ENCODE assay signal across 8 cellular contexts in genomic region chr15:26082833-26083174, GRCh38.
DNase-seq lines count a peak whose midpoint lies in the region; ATAC-seq and TF ChIP-seq lines count a peak whose summit lies in the region.

No MANE protein-coding gene starts in this region.

- DNase-seq in activated naive CD4-positive, alpha-beta T cell treated with anti-CD3 and anti-CD28 coated beads for 36 hours: no peak
- no peak for DNase-seq in activated naive CD4-positive, alpha-beta T cell treated with Interleukin-2 at 50 U/mL for 16 hours
- peak; percentile 50 for DNase-seq in RPMI7951 (ENCODE audit: low read depth)
- no peak for DNase-seq in neural progenitor cell (ENCODE audit: low spot score)
- no peak for DNase-seq in COLO829 (ENCODE audit: low spot score)
- no peak for DNase-seq in UCSD-AML1 (lab: John Stamatoyannopoulos, UW; ENCODE audit: unreplicated experiment)

- CTCF ChIA-PET in activated naive CD4-positive, alpha-beta T cell treated with anti-CD3 and anti-CD28 coated beads for 36 hours (lab: Charles Lee): no interaction called here

- H4K20me1 ChIP-seq in neural progenitor cell (ENCODE audit: low read depth): no peaks in the 10 kb centered on the region

- H3K79me2 ChIP-seq in neural progenitor cell (ENCODE audit: low read depth): no peaks in the 10 kb centered on the region

- no peaks in the 10 kb centered on the region for H3K36me3 ChIP-seq in esophagus (ENCODE audit: control insufficient read depth in 2 of 2, insufficient read depth in 2 of 2, low read length in 1 of 2)
- H3K36me3 ChIP-seq in neural progenitor cell: no peaks in the 10 kb centered on the region

- H3K4me2 ChIP-seq in neural progenitor cell: peak overlapping the region; percentile 83

- H3K27me3 Mint-ChIP-seq in activated naive CD4-positive, alpha-beta T cell treated with anti-CD3 and anti-CD28 coated beads for 36 hours (ENCODE audit: low read depth): peaks cover 2% of the 10 kb centered on the region
- peaks cover 25% of the 10 kb centered on the region for H3K27me3 Mint-ChIP-seq in neural progenitor cell (ENCODE audit: insufficient read depth, low read depth)

- H3K4me1 ChIP-seq in esophagus (ENCODE audit: control insufficient read depth in 2 of 2, insufficient read depth in 2 of 2, low read length in 1 of 2): no peaks in the 10 kb centered on the region
- H3K4me1 ChIP-seq in neural progenitor cell: peaks cover 24% of the 10 kb centered on the region

- intact Hi-C loops in activated naive CD4-positive, alpha-beta T cell treated with anti-CD3 and anti-CD28 coated beads for 36 hours (cut with micrococcal nuclease): loop anchor here (1.0 to 5.0 kb wide), 7 partner anchors 10 to 1128 kb away; partner anchors contain the start of genes SNRPN, SNURF and UBE3A

- H3K9ac ChIP-seq in neural progenitor cell: no peak overlapping the region

- H3K9me3 Mint-ChIP-seq in activated naive CD4-positive, alpha-beta T cell treated with anti-CD3 and anti-CD28 coated beads for 36 hours: no peaks in the 10 kb centered on the region
- H3K9me3 Mint-ChIP-seq in neural progenitor cell: peaks cover 7% of the 10 kb centered on the region

- no peak for ATAC-seq in GM21825 (IDR thresholded peaks at IDR 0.05; ENCODE audit: unreplicated experiment)

- H3K27ac ChIP-seq in esophagus (ENCODE audit: low read depth in 2 of 2, low read length in 1 of 2) (peak overlapping the region; percentile 97 to 98), neural progenitor cell (no peak overlapping the region)

- peak overlapping the region; percentile 92 for H3K27ac Mint-ChIP-seq in activated naive CD4-positive, alpha-beta T cell treated with anti-CD3 and anti-CD28 coated beads for 36 hours
- peak overlapping the region; percentile 97 for H3K27ac Mint-ChIP-seq in neural progenitor cell

- H3K4me3 ChIP-seq in esophagus (ENCODE audit: low read depth in 1 of 2, low read length in 2 of 2) (peak overlapping the region; percentile 83 to 86), neural progenitor cell (peak overlapping the region; percentile 57)

- WGBS in esophagus, 2 donors: 4 to 5% methylated on average over 10 of the region's 10 CpGs

- no peak for TF ChIP-seq CTCF in neural progenitor cell (IDR thresholded peaks at IDR 0.05)

- H3F3A ChIP-seq in neural progenitor cell (ENCODE audit: low read depth): peaks cover 6% of the 10 kb centered on the region

- H3K36me3 Mint-ChIP-seq in activated naive CD4-positive, alpha-beta T cell treated with anti-CD3 and anti-CD28 coated beads for 36 hours (ENCODE audit: low read depth): peaks cover 3% of the 10 kb centered on the region
- H3K36me3 Mint-ChIP-seq in neural progenitor cell: peaks cover 2% of the 10 kb centered on the region

- peaks cover 29% of the 10 kb centered on the region for H3K4me1 Mint-ChIP-seq in activated naive CD4-positive, alpha-beta T cell treated with anti-CD3 and anti-CD28 coated beads for 36 hours (ENCODE audit: low read depth)
- H3K4me1 Mint-ChIP-seq in neural progenitor cell: peaks cover 33% of the 10 kb centered on the region

- H3K4me3 Mint-ChIP-seq in activated naive CD4-positive, alpha-beta T cell treated with anti-CD3 and anti-CD28 coated beads for 36 hours: peak overlapping the region; percentile 83
- peak overlapping the region; percentile 87 for H3K4me3 Mint-ChIP-seq in neural progenitor cell

- H2AFZ ChIP-seq in neural progenitor cell (replicated peaks): peak overlapping the region; percentile 81

- no peaks in the 10 kb centered on the region for H3K9me3 ChIP-seq in esophagus (ENCODE audit: control insufficient read depth in 2 of 2, insufficient read depth in 1 of 2, low read depth in 1 of 2, low read length in 1 of 2)
- H3K9me3 ChIP-seq in neural progenitor cell (ENCODE audit: low read depth): no peaks in the 10 kb centered on the region

- H3K27me3 ChIP-seq in esophagus (ENCODE audit: control insufficient read depth in 1 of 2, insufficient read depth in 2 of 2, low read length in 2 of 2) (no peaks in the 10 kb centered on the region), neural progenitor cell (no peaks in the 10 kb centered on the region)
